Comparison of ENCODE assay signal across 25 cellular contexts in the genomic region with DNA sequence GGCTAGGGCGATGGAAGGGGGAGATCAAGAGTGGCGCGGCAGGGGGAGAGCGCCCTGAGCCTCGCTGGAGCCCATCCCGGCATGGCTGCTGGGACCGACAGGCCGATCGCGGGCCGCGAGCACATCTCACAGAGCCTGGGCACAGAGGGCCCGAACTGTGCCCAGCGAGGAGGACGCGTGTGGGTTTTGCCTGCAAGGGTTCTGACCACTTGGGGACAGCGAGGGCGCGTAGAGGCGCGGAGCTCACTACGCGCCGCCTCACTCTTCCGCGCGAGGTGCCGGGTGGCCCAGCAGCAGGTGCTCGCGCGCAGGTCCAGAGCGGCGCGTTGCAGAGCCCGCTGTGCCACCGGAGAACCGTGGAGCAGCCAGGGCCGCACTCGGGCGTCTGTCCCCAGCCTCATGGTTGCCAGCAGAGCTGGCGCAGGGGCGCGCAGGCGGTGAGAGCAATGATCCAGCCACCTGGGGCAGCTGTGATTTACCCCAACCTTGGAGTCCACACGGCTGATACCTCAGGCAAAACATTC. TPM values are rescaled to one million over a fixed set of nuclear protein-coding genes. Genes with fewer than 3 reads are reported as not detected.
DNase-seq lines count a peak whose midpoint lies in the region; ATAC-seq, FAIRE-seq and TF ChIP-seq lines count a peak whose summit lies in the region.
"Had no signal": no experiment of that assay in that cellular context is flagged by ENCODE, and none has a peak within 500 bp of the region (broad histone marks: within the 10 kb centered on the region; RNA-seq: fewer than 3 reads in every experiment).

No MANE protein-coding gene starts in this region.

- H3K36me3 ChIP-seq in HUES64 (ENCODE audit: insufficient read depth, low read length) (no peaks in the 10 kb centered on the region), H1 (ENCODE audit: control insufficient read depth in 2 of 4, insufficient read depth in 4 of 4, low read length in 3 of 4) (no peaks in the 10 kb centered on the region), iPS-20b (ENCODE audit: insufficient read depth, low read depth, low read length) (no peaks in the 10 kb centered on the region), parathyroid adenoma (ENCODE audit: control insufficient read depth, insufficient read depth, low read length) (no peaks in the 10 kb centered on the region)
- H3K36me3 ChIP-seq: cardiac muscle cell, upper lobe of right lung had no signal

- H2BK120ac ChIP-seq in H1 (replicated peaks; ENCODE audit: low read depth, low read length) = no peak overlapping the region

- H3K4me2 ChIP-seq in H1 (ENCODE audit: insufficient read depth in 1 of 2, low read depth in 2 of 2, low read length in 2 of 2) (peak overlapping the region; percentile 67 to 83), parathyroid adenoma (ENCODE audit: low read length) (no peak overlapping the region)

- H4K8ac ChIP-seq in H1 (ENCODE audit: extremely low read depth, insufficient read depth, low read length) = peak overlapping the region; percentile 87; the same call in 1 of the 2 replicates

- H3K27ac ChIP-seq in HUES64 (ENCODE audit: low read depth, low read length) (no peak overlapping the region), H1 (ENCODE audit: low read depth, low read length) (no peak overlapping the region), iPS-20b (ENCODE audit: low read length) (no peak overlapping the region), parathyroid adenoma (no peak overlapping the region), caudate nucleus (ENCODE audit: low read depth, low read length) (no peak overlapping the region)
- H3K27ac ChIP-seq: cardiac muscle cell, SK-N-MC, upper lobe of right lung had no signal

- no peak overlapping the region for H2BK20ac ChIP-seq in H1 (ENCODE audit: low read length)

- no peak overlapping the region for H4K5ac ChIP-seq in H1 (ENCODE audit: insufficient read length, low read depth, low read length)

- no peak overlapping the region for H3K14ac ChIP-seq in H1 (ENCODE audit: insufficient read length)

- no peak overlapping the region for H3K23ac ChIP-seq in H1 (ENCODE audit: insufficient read length)

- no peaks in the 10 kb centered on the region for H3K9me3 ChIP-seq in HUES64 (ENCODE audit: insufficient read depth, low read depth, low read length)
- no peaks in the 10 kb centered on the region for H3K9me3 ChIP-seq in H1 (ENCODE audit: insufficient read depth in 2 of 2, low read depth in 1 of 2, low read length in 1 of 2)
- H3K9me3 ChIP-seq in iPS-20b (ENCODE audit: insufficient read depth, low read depth, low read length) = no peaks in the 10 kb centered on the region
- no peaks in the 10 kb centered on the region for H3K9me3 ChIP-seq in parathyroid adenoma (ENCODE audit: control insufficient read depth, low read length)
- H3K9me3 ChIP-seq: upper lobe of right lung had no signal

- H2AK5ac ChIP-seq in H1 (ENCODE audit: low read depth, low read length) = no peak overlapping the region

- no peak overlapping the region for H2BK5ac ChIP-seq in H1 (ENCODE audit: low read depth, low read length)

- no peak overlapping the region for H3K56ac ChIP-seq in H1 (replicated peaks; ENCODE audit: insufficient read length, low read depth, low read length)

- H2BK12ac ChIP-seq in H1 (ENCODE audit: low read depth, low read length) = no peak overlapping the region

- TF ChIP-seq RAD21 in H1 (IDR thresholded peaks at IDR 0.05 in 1 of 2, conservative IDR thresholded peaks at IDR 0.05 in 1 of 2; ENCODE audit: low read depth in 2 of 2, low read length in 2 of 2) = peak in 1 of 2 experiments; percentile 1; a peak in 1 of 4 replicates

- H3K27me3 ChIP-seq in HUES64 (ENCODE audit: insufficient read depth, low read length) (peaks cover 98% of the 10 kb centered on the region), H1 (replicated peaks in 1 of 4; ENCODE audit: control insufficient read depth in 3 of 4, extremely low read depth in 1 of 4, insufficient read depth in 3 of 4, low read length in 3 of 4) (peaks cover 32 to 80% (median 72%) of the 10 kb centered on the region in 4 experiments), iPS-20b (ENCODE audit: insufficient read depth, low read length) (peaks cover 98% of the 10 kb centered on the region), parathyroid adenoma (ENCODE audit: control insufficient read depth, insufficient read depth, low read length) (peaks cover 5% of the 10 kb centered on the region)

- H3K4ac ChIP-seq in H1 (replicated peaks; ENCODE audit: insufficient read length, low read depth, low read length) = no peak overlapping the region

- H4K20me1 ChIP-seq in H1 (replicated peaks in 1 of 2; ENCODE audit: control insufficient read depth in 1 of 2, insufficient read depth in 2 of 2, low read length in 2 of 2) = peaks cover 0 to 3% of the 10 kb centered on the region in 2 experiments

- FAIRE-seq in H1 (lab: Jason Lieb, UNC) = no peak
- FAIRE-seq: HepG2, small intestine had no signal

- H3K9ac ChIP-seq in HUES64 (ENCODE audit: low read depth, low read length) (no peak overlapping the region; the same call in 1 of the 2 replicates), H1 (replicated peaks in 1 of 4; ENCODE audit: extremely low read depth in 1 of 4, low read depth in 3 of 4, low read length in 3 of 4) (no peak overlapping the region), iPS-20b (ENCODE audit: low read depth, low read length) (no peak overlapping the region), parathyroid adenoma (no peak overlapping the region)

- H3K79me2 ChIP-seq in H1 (ENCODE audit: control insufficient read depth in 1 of 2, insufficient read depth in 2 of 2, low read length in 2 of 2) (no peaks in the 10 kb centered on the region), parathyroid adenoma (no peaks in the 10 kb centered on the region)

- CTCF ChIA-PET in H1 (lab: Charles Lee; ENCODE audit: partially characterized antibody) = interaction anchor here (0.6 to 2.0 kb wide), 8 partner anchors 8 to 197 kb away, joined by 3 to 5 read pairs (median 4); no protein-coding TSS in a partner anchor

- no peak for TF ChIP-seq EP300 in H1 (IDR thresholded peaks at IDR 0.05; ENCODE audit: borderline replicate concordance in 1 of 2, low read depth in 2 of 2, low read length in 2 of 2)

- H3K4me1 ChIP-seq in HUES64 (ENCODE audit: insufficient read depth, low read length) = no peaks in the 10 kb centered on the region
- H3K4me1 ChIP-seq in H1 (replicated peaks in 1 of 4; ENCODE audit: control insufficient read depth in 3 of 4, insufficient read depth in 4 of 4, low read length in 3 of 4) = peaks cover 0 to 3% (median 2%) of the 10 kb centered on the region in 4 experiments; a peak in 3 of 7 replicates
- no peaks in the 10 kb centered on the region for H3K4me1 ChIP-seq in iPS-20b (ENCODE audit: insufficient read depth, low read length)
- no peaks in the 10 kb centered on the region for H3K4me1 ChIP-seq in parathyroid adenoma
- H3K4me1 ChIP-seq: upper lobe of right lung had no signal

- H4K91ac ChIP-seq in H1 (replicated peaks; ENCODE audit: insufficient read length, low read length) = no peak overlapping the region

- peak overlapping the region; percentile 52; the same call in 1 of the 2 replicates for H2AFZ ChIP-seq in H1 (ENCODE audit: low read length)
- peak overlapping the region; percentile 28 for H2AFZ ChIP-seq in parathyroid adenoma

- peak overlapping the region; percentile 51; the same call in 1 of the 2 replicates for H3K18ac ChIP-seq in H1 (ENCODE audit: extremely low read depth, low read length)

- POLR2A ChIA-PET in H1 (lab: Charles Lee; ENCODE audit: partially characterized antibody) = no interaction called here

- H2BK15ac ChIP-seq in H1 (ENCODE audit: low read length) = no peak overlapping the region

- no peaks in the 10 kb centered on the region for H3K79me1 ChIP-seq in H1 (ENCODE audit: low read depth, low read length)

- DNase-seq in H1 (ENCODE audit: low read depth in 1 of 2, low spot score in 2 of 2) = peak in 1 of 2 experiments; percentile 69
- DNase-seq in activated CD4-positive, alpha-beta T cell treated with anti-CD3 and anti-CD28 coated beads for 48 hours = no peak
- DNase-seq in caudate nucleus (lab: John Stamatoyannopoulos, UW) = no peak
- DNase-seq: aorta; CD4-positive, alpha-beta T cell; dermis blood vessel endothelial cell; islet precursor cell; NCI-H1048; NCI-H1694 treated with DMSO at 0.1 percent for 48 hours; NCI-H2171 treated with DMSO at 0.1 percent for 48 hours; NCI-H524 treated with DMSO at 0.1 percent for 48 hours; nucleus accumbens; small intestine; stimulated activated CD4-positive, alpha-beta T cell treated with anti-CD3 and anti-CD28 coated beads, Interleukin-1b, Interleukin-23, amount 100 ng/mL, for 48 hours; upper lobe of right lung had no signal

- TF ChIP-seq POLR2A in H1 (IDR thresholded peaks at IDR 0.05; ENCODE audit: control extremely low read depth in 1 of 2, low read depth in 2 of 2, low read length in 2 of 2) = no peak

- ATAC-seq in GM21526 (IDR thresholded peaks at IDR 0.05; ENCODE audit: low FRiP score, unreplicated experiment) = no peak
- ATAC-seq in GM21367 (IDR thresholded peaks at IDR 0.05; ENCODE audit: unreplicated experiment) = no peak
- ATAC-seq: HepG2, upper lobe of right lung had no signal

- peaks cover 7% of the 10 kb centered on the region; the same call in 1 of the 2 replicates for H3K23me2 ChIP-seq in H1 (ENCODE audit: low read depth, low read length)

- H3K4me3 ChIP-seq in HUES64 (ENCODE audit: low read length) = peak overlapping the region; percentile 46
- H3K4me3 ChIP-seq in H1 (ENCODE audit: extremely low read depth in 1 of 4, insufficient read depth in 2 of 4, low read depth in 3 of 4, low read length in 4 of 4) = peak overlapping the region; percentile 17 to 54 (median 38); a peak in 7 of 8 replicates
- H3K4me3 ChIP-seq in iPS-20b (ENCODE audit: low read length) = peak overlapping the region; percentile 53
- H3K4me3 ChIP-seq in parathyroid adenoma (ENCODE audit: low read depth, low read length) = no peak overlapping the region
- H3K4me3 ChIP-seq: cardiac muscle cell, lung, SK-N-MC, upper lobe of right lung had no signal

- WGBS in HUES64 = 9% methylated on average over 45 of the region's 45 CpGs
- WGBS in H1 (ENCODE audit: extremely low coverage in 1 of 2, insufficient coverage in 1 of 2, insufficient read length in 1 of 2, insufficient replicate concordance in 2 of 2, low coverage in 1 of 2, low lambda C conversion rate in 2 of 2, missing lambda C conversion rate in 1 of 2), 2 experiments = 7% methylated on average over 45 of the region's 45 CpGs; no CpG with 5 or more reads in 1 of the 2 experiments

- TF ChIP-seq CTCF in H1 (IDR thresholded peaks at IDR 0.05; ENCODE audit: control extremely low read depth in 1 of 3, insufficient read depth in 1 of 3, low read depth in 1 of 3, low read length in 3 of 3) = no peak
- TF ChIP-seq CTCF in parathyroid adenoma (IDR thresholded peaks at IDR 0.05) = no peak

RNA-seq across cellular contexts. Expression of a gene that starts 16.3 kb away (rescaled TPM):
- polyA plus RNA-seq in HUES64 (2013, experiment 1 of 2) = 0.75 TPM
- 1.0 TPM for polyA plus RNA-seq in HUES64 (2013, experiment 2 of 2)
- total RNA-seq in H1 (2021; fragmentation: NEBNext Ultra II Directional; extraction: Animal tissue kit (Norgen Biotek cat#: 25700)) = not detected in 2 replicates
- 0.03 and 0.05 TPM in 2 replicates for polyA plus RNA-seq in H1 (2011; rRNA removed)
- polyA plus RNA-seq in H1 (2011; cell fraction: cytosol; rRNA removed) = 0.05 TPM
- polyA plus RNA-seq in H1 (2011; cell fraction: nucleus; rRNA removed) = 0.06 TPM
- not detected in 4 replicates for polyA plus RNA-seq in H1 (2012, experiment 1 of 2)
- polyA plus RNA-seq in H1 (2012, experiment 2 of 2) = not detected
- 0.04 TPM for polyA plus RNA-seq in H1 (2013, experiment 1 of 2)
- 0.06 TPM for polyA plus RNA-seq in H1 (2013, experiment 2 of 2)
- polyA minus RNA-seq in H1 (2011; rRNA and poly(A)+ RNA removed) = not detected in 2 replicates
- 0.88 TPM for polyA minus RNA-seq in H1 (2011; cell fraction: cytosol; rRNA and poly(A)+ RNA removed)
- polyA minus RNA-seq in H1 (2011; cell fraction: nucleus; rRNA and poly(A)+ RNA removed) = 0.70 TPM
- total RNA-seq: cardiac muscle cell; CD4-positive, alpha-beta T cell; RPMI7951; upper lobe of right lung had no signal
